ENCODE assay signal across 1 cellular context in genomic region chr1:202788800-202789199, GRCh38.
TF ChIP-seq lines count a peak whose summit lies in the region.

No MANE protein-coding gene starts in this region.

TF ChIP-seq in GM23338, 12 proteins besides CTCF, POLR2A, EP300 and RAD21:
- TF ChIP-seq ZNF462 (CRISPR knock-in tag; IDR thresholded peaks at IDR 0.05), result no peak
- no peak for TF ChIP-seq REST (IDR thresholded peaks at IDR 0.05; ENCODE audit: unreplicated experiment)
